ENCODE assay signal across 8 cellular contexts in the genomic region with DNA sequence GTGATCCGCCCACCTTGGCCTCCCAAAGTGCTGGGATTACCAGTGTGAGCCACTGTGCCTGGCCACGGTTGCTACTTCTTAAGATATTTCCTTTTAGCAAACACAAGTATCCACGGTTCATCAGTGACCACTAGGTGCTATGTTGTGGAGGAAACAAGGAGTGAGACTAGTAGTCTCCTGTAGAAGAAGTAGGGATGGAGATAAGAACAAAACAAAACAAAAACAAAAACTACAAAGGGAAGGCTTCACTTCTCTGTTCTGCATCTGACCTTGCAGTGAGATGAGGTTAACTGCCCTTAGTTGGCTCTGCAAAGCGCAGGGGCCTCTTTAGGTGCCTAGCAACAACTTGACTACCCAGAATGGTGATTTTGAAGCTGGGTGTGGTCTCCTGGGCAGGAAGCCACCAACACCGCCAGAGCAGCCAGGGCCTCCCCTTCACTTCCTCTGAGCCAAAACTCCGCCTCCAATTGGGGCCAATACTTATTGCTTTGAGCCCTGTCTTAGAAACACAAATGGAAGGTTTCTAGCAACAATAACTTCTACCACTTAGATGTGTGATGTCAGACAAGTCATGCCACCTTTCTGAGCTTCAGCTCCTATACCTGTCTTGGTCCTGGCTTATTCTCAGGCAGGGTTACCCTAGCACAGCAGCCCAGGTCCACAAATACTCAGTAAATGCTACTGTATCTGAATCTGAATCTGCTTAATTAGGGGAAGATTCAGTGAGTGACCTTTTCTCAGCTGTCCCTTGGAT.
A peak's percentile ranks its signal among the peaks of the same experiment; 100 is the strongest.
DNase-seq lines count a peak whose midpoint lies in the region; ATAC-seq lines count a peak whose summit lies in the region.

No MANE protein-coding gene starts in this region.

- H3K36me3 ChIP-seq in SK-N-MC (ENCODE audit: insufficient read depth, low read length), result no peaks in the 10 kb centered on the region

- peak; percentile 98 for ATAC-seq in GM21390 (IDR thresholded peaks at IDR 0.05; ENCODE audit: unreplicated experiment)

- H3K9me3 ChIP-seq in SK-N-MC (ENCODE audit: low read depth, low read length), result no peaks in the 10 kb centered on the region

- peak overlapping the region; percentile 55 for H3K4me3 ChIP-seq in SK-N-MC

- DNase-seq in DMS79 (lab: John Stamatoyannopoulos, UW) (peak; percentile 97), HUDEP-2 (lab: John Stamatoyannopoulos, UW; ENCODE audit: unreplicated experiment in 76 of 76) (peak in 75 of 76 experiments; percentile 18 to 96 (median 88)), SK-N-MC (ENCODE audit: low read depth, low spot score) (peak; percentile 40), iPS-NIHi11 (ENCODE audit: low spot score) (peak; percentile 48), putamen (ENCODE audit: low spot score) (no peak)
- peak; percentile 86 for DNase-seq in activated naive CD4-positive, alpha-beta T cell treated with Interleukin-2 at 50 U/mL for 16 hours
- peak; percentile 71 to 80 for DNase-seq in stimulated activated CD4-positive, alpha-beta T cell treated with anti-CD3 and anti-CD28 coated beads, Interleukin-4, amount 100 ng/mL, for 48 hours (ENCODE audit: low read depth in 2 of 2)

- H3K9ac ChIP-seq in SK-N-MC (ENCODE audit: insufficient read length), result peak overlapping the region; percentile 28

- peak overlapping the region; percentile 40 for H3K27ac ChIP-seq in SK-N-MC
